In genomic region chr5:70457093-70457492, GRCh38 we compare ENCODE assay signal across 8 cellular contexts.
DNase-seq lines count a peak whose midpoint lies in the region; ATAC-seq lines count a peak whose summit lies in the region.
"Not testable (repeated sequence)": the region's sequence is repeated elsewhere in the genome, so short reads cannot be mapped to it uniquely, and the experiment has no call there.

No MANE protein-coding gene starts in this region.

- H3K4me1 Mint-ChIP-seq in stimulated activated naive B cell treated with anti-CD40 and anti-IgM and Interleukin-4, amounts not matched to agents 10 μg/mL and 1 μg/mL and 100 μg/mL, for 72 hours, result not testable (repeated sequence)

- not testable (repeated sequence) for H3K9me3 Mint-ChIP-seq in stimulated activated naive B cell treated with anti-CD40 and anti-IgM and Interleukin-4, amounts not matched to agents 10 μg/mL and 1 μg/mL and 100 μg/mL, for 72 hours

- not testable (repeated sequence) for DNase-seq in stimulated activated naive B cell treated with anti-CD40 and anti-IgM and Interleukin-4, amounts not matched to agents 10 μg/mL and 1 μg/mL and 100 μg/mL, for 72 hours

- not testable (repeated sequence) for H3K4me3 Mint-ChIP-seq in stimulated activated naive B cell treated with anti-CD40 and anti-IgM and Interleukin-4, amounts not matched to agents 10 μg/mL and 1 μg/mL and 100 μg/mL, for 72 hours

- H3K27ac Mint-ChIP-seq in stimulated activated naive B cell treated with anti-CD40 and anti-IgM and Interleukin-4, amounts not matched to agents 10 μg/mL and 1 μg/mL and 100 μg/mL, for 72 hours, result not testable (repeated sequence)

- ATAC-seq in GM18517 (IDR thresholded peaks at IDR 0.05; ENCODE audit: unreplicated experiment) (peak; percentile 61), GM19025 (IDR thresholded peaks at IDR 0.05; ENCODE audit: low read depth, unreplicated experiment) (peak; percentile 88), GM21367 (IDR thresholded peaks at IDR 0.05; ENCODE audit: unreplicated experiment) (peak; percentile 74), GM21825 (IDR thresholded peaks at IDR 0.05; ENCODE audit: unreplicated experiment) (peak; percentile 73), HG02885 (IDR thresholded peaks at IDR 0.05; ENCODE audit: poor library complexity, unreplicated experiment) (peak; percentile 95), HG03175 (IDR thresholded peaks at IDR 0.05; ENCODE audit: unreplicated experiment) (peak; percentile 91), HG03575 (IDR thresholded peaks at IDR 0.05; ENCODE audit: extremely low read depth, insufficient number of reproducible peaks, low FRiP score, unreplicated experiment) (peak; percentile 84)
- peak; percentile 93 to 99 for ATAC-seq in stimulated activated naive B cell treated with anti-CD40 and anti-IgM and Interleukin-4, amounts not matched to agents 10 μg/mL and 1 μg/mL and 100 μg/mL, for 72 hours (replicated peaks)

- H3K36me3 Mint-ChIP-seq in stimulated activated naive B cell treated with anti-CD40 and anti-IgM and Interleukin-4, amounts not matched to agents 10 μg/mL and 1 μg/mL and 100 μg/mL, for 72 hours, result not testable (repeated sequence)

- H3K27me3 Mint-ChIP-seq in stimulated activated naive B cell treated with anti-CD40 and anti-IgM and Interleukin-4, amounts not matched to agents 10 μg/mL and 1 μg/mL and 100 μg/mL, for 72 hours, result not testable (repeated sequence)
